In the genomic region with DNA sequence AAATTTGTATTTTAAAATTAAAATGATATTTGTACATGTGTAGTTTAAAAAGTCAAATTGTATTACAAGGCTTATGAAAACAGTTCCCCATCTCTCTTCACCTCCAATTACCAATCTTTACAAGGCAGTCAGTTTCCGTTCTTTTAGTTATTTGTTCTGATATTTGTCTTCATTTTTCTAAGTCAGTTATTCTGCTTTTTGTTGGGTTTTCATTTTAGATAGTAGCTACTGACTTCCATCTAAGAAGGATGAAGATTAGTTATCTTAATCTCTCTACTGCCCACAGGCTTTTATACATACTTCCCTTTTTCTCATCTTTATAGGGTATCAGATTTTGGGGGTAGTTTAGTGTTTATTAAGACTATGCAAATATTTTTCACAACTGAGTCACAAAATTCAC, we compare ENCODE assay signal across 18 cellular contexts. TPM values are rescaled to one million over a fixed set of nuclear protein-coding genes. Genes with fewer than 3 reads are reported as not detected.
DNase-seq lines count a peak whose midpoint lies in the region; ATAC-seq, FAIRE-seq and TF ChIP-seq lines count a peak whose summit lies in the region.
"Had no signal": no experiment of that assay in that cellular context is flagged by ENCODE, and none has a peak within 500 bp of the region (broad histone marks: within the 10 kb centered on the region; RNA-seq: fewer than 3 reads in every experiment).

No MANE protein-coding gene starts in this region.

- H3K36me3 ChIP-seq in left ventricle myocardium inferior (no peaks in the 10 kb centered on the region), RWPE2 (ENCODE audit: low read depth) (peaks cover 7% of the 10 kb centered on the region), kidney (ENCODE audit: control insufficient read depth in 1 of 2, insufficient read depth in 2 of 2, low read length in 2 of 2) (no peaks in the 10 kb centered on the region), MG63 (peaks cover 5% of the 10 kb centered on the region)

- no peak overlapping the region for H3K9ac ChIP-seq in kidney (ENCODE audit: low read length in 2 of 2)
- H3K9ac ChIP-seq: KMS-11 had no signal

- ATAC-seq in Right ventricle myocardium superior (ENCODE audit: poor library complexity) = no peak
- no peak for ATAC-seq in RWPE2 (ENCODE audit: low read depth)
- ATAC-seq in natural killer cell = no peak
- ATAC-seq: GM23338, Panc1 had no signal

- no peak for TF ChIP-seq CTCF in left ventricle myocardium inferior (IDR thresholded peaks at IDR 0.05; ENCODE audit: borderline replicate concordance)
- TF ChIP-seq CTCF in RWPE2 (IDR thresholded peaks at IDR 0.05; ENCODE audit: poor library complexity, severe bottlenecking) = no peak
- TF ChIP-seq CTCF in kidney (IDR thresholded peaks at IDR 0.05; ENCODE audit: borderline replicate concordance, extremely low read depth, insufficient read depth) = no peak
- no peak for TF ChIP-seq CTCF in natural killer cell (IDR thresholded peaks at IDR 0.05)

- H3K4me3 ChIP-seq in left ventricle myocardium inferior = no peak overlapping the region
- no peak overlapping the region for H3K4me3 ChIP-seq in RWPE2 (ENCODE audit: severe bottlenecking)
- no peak overlapping the region for H3K4me3 ChIP-seq in kidney (ENCODE audit: low read length in 2 of 2)
- no peak overlapping the region for H3K4me3 ChIP-seq in MG63
- H3K4me3 ChIP-seq: GM23338 had no signal

- no peaks in the 10 kb centered on the region for H3K9me3 ChIP-seq in left ventricle myocardium inferior (replicated peaks)
- H3K9me3 ChIP-seq in RWPE2 (ENCODE audit: severe bottlenecking) = no peaks in the 10 kb centered on the region
- H3K9me3 ChIP-seq in kidney (ENCODE audit: control insufficient read depth in 1 of 2, low read length in 2 of 2) = no peaks in the 10 kb centered on the region
- no peaks in the 10 kb centered on the region for H3K9me3 ChIP-seq in MG63

- intact Hi-C loops in left ventricle myocardium inferior (cut with micrococcal nuclease) (no loop called here), Right ventricle myocardium superior (cut with DNase I) (no loop called here), kidney (cut with DNase I) (no loop called here), natural killer cell (cut with micrococcal nuclease) (no loop called here)

- H3K27me3 ChIP-seq in left ventricle myocardium inferior (ENCODE audit: low read depth) (no peaks in the 10 kb centered on the region), RWPE2 (ENCODE audit: insufficient read depth, poor library complexity, severe bottlenecking) (no peaks in the 10 kb centered on the region), MG63 (no peaks in the 10 kb centered on the region)

- H3K4me1 ChIP-seq in left ventricle myocardium inferior (peaks cover 89% of the 10 kb centered on the region), RWPE2 (ENCODE audit: insufficient read depth, poor library complexity, severe bottlenecking) (peaks cover 22% of the 10 kb centered on the region), kidney (ENCODE audit: control insufficient read depth in 1 of 2, insufficient read depth in 1 of 2, low read depth in 1 of 2, low read length in 2 of 2) (peaks cover 3 to 4% of the 10 kb centered on the region in 2 donors)

- no peak for DNase-seq in left ventricle myocardium inferior
- no peak for DNase-seq in Right ventricle myocardium superior
- DNase-seq in RWPE2 (ENCODE audit: low spot score) = no peak
- DNase-seq in kidney = no peak
- no peak for DNase-seq in T-helper 2 cell
- no peak for DNase-seq in putamen (ENCODE audit: low spot score)
- no peak for DNase-seq in natural killer cell
- DNase-seq in MG63 = no peak
- DNase-seq: MM.1S, NCI-H1417, NCI-H1930, NCI-H510A, SHP77 had no signal

- H3K36me3 Mint-ChIP-seq in natural killer cell = no peaks in the 10 kb centered on the region

- H3K4me1 Mint-ChIP-seq in natural killer cell = peaks cover 43 to 53% of the 10 kb centered on the region in 2 donors

- no peaks in the 10 kb centered on the region for H3K27me3 Mint-ChIP-seq in natural killer cell (ENCODE audit: low read depth in 2 of 2)

- no peak overlapping the region for H3K4me3 Mint-ChIP-seq in natural killer cell
- H3K4me3 Mint-ChIP-seq: GM23338 had no signal

- H3K27ac Mint-ChIP-seq in natural killer cell = no peak overlapping the region
- H3K27ac Mint-ChIP-seq: GM23338 had no signal

- no peaks in the 10 kb centered on the region for H3K9me3 Mint-ChIP-seq in natural killer cell
- H3K9me3 Mint-ChIP-seq: GM23338 had no signal

- H3K27ac ChIP-seq in left ventricle myocardium inferior (replicated peaks) = peak overlapping the region; percentile 1
- peak overlapping the region; percentile 0 for H3K27ac ChIP-seq in RWPE2 (ENCODE audit: poor library complexity, severe bottlenecking)
- no peak overlapping the region for H3K27ac ChIP-seq in kidney (ENCODE audit: low read depth in 2 of 2, low read length in 2 of 2)
- H3K27ac ChIP-seq: C4-2B, KMS-11 had no signal

- FAIRE-seq in kidney (lab: Jason Lieb, UNC) = peak; percentile 15
- FAIRE-seq: GM12891 had no signal

RNA-seq across cellular contexts. Expression of a gene that starts 38.4 kb away (rescaled TPM):
- 18.2 TPM for total RNA-seq in left ventricle myocardium inferior
- 18.0 TPM for total RNA-seq in Right ventricle myocardium superior
- total RNA-seq in kidney = 31.4 TPM
- polyA plus RNA-seq in kidney (ENCODE audit: insufficient read depth, low read depth, low replicate concordance) = 4.6 TPM
- total RNA-seq in natural killer cell = 10 to 100 TPM; 25.6 to 33.8 (median 28.2) TPM
- 23.0 and 24.8 TPM in 2 replicates for total RNA-seq in MG63 (2014; rRNA removed; shearing (Covaris generic); ENCODE audit: low replicate concordance)

Comparison
In these comparisons a context has a peak if more than half of its experiments do, and no peak if none do; other contexts are left out.
1. H3K27ac ChIP-seq: peak in left ventricle myocardium inferior (single experiment) and RWPE2 (single experiment); none in kidney (0 of 2).